Comparison of ENCODE assay signal across 20 cellular contexts in the genomic region with DNA sequence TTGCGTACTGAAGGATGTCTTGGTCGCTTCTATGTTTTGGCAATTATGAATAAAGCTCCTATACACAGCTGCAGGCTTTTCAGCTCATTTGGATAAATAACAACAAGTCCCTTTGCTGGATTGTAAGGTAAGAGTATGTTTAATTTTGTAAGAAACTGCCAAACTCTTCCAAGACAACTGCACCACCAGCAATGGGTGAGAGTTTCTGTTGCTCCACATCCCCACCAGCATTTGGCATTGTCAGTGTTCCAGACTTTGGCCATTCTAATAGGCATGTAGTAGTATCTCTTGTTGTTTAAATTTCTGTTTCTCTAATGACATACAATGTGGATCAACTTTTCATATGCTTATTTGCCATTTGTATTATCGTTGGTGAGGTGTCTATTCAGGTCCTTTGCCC. TPM values are rescaled to one million over a fixed set of nuclear protein-coding genes. Genes with fewer than 3 reads are reported as not detected.
DNase-seq lines count a peak whose midpoint lies in the region; ATAC-seq, FAIRE-seq and TF ChIP-seq lines count a peak whose summit lies in the region.
"Had no signal": no experiment of that assay in that cellular context is flagged by ENCODE, and none has a peak within 500 bp of the region (broad histone marks: within the 10 kb centered on the region; RNA-seq: fewer than 3 reads in every experiment).

No MANE protein-coding gene starts in this region.

- H2AFZ ChIP-seq in astrocyte (ENCODE audit: low read depth, low read length) = no peak overlapping the region

- H3K27ac ChIP-seq in right atrium auricular region (peak overlapping the region; percentile 82 to 84), astrocyte (ENCODE audit: low read depth, low read length) (no peak overlapping the region), gastrocnemius medialis (peak overlapping the region; percentile 80 to 92 (median 90)), upper lobe of right lung (peak overlapping the region; percentile 58)
- H3K27ac ChIP-seq: C4-2B, KMS-11 had no signal

- no peaks in the 10 kb centered on the region for H3K9me3 Mint-ChIP-seq in astrocyte (ENCODE audit: unreplicated experiment)
- H3K9me3 Mint-ChIP-seq in effector memory CD8-positive, alpha-beta T cell = no peaks in the 10 kb centered on the region

- no peaks in the 10 kb centered on the region for H3K36me3 Mint-ChIP-seq in astrocyte (ENCODE audit: low read depth, unreplicated experiment)
- H3K36me3 Mint-ChIP-seq in effector memory CD8-positive, alpha-beta T cell (ENCODE audit: insufficient read depth) = peaks cover 5% of the 10 kb centered on the region

- TF ChIP-seq POLR2A in gastrocnemius medialis (IDR thresholded peaks at IDR 0.05) = no peak

- in situ Hi-C loops in gastrocnemius medialis (cut with MboI; ENCODE audit: low sequenced_read_pairs in 4 of 4) = no loop called here

- H3K27ac Mint-ChIP-seq in astrocyte (ENCODE audit: unreplicated experiment) = peak overlapping the region; percentile 78
- no peak overlapping the region for H3K27ac Mint-ChIP-seq in effector memory CD8-positive, alpha-beta T cell

- H3K36me3 ChIP-seq in right atrium auricular region = no peaks in the 10 kb centered on the region
- H3K36me3 ChIP-seq in astrocyte (ENCODE audit: insufficient read depth, low read length) = no peaks in the 10 kb centered on the region
- H3K36me3 ChIP-seq in gastrocnemius medialis = no peaks in the 10 kb centered on the region
- H3K36me3 ChIP-seq in upper lobe of right lung = no peaks in the 10 kb centered on the region

- intact Hi-C loops in left cardiac atrium (cut with DNase I) = loop anchor here in 1 of 2 donors (5.0 kb wide), 1 partner anchor 46 kb away; the partner anchor contains the start of gene FNIP2
- intact Hi-C loops in gastrocnemius medialis (cut with DNase I; ENCODE audit: low total_unique reads) = no loop called here
- intact Hi-C loops in upper lobe of right lung (cut with DNase I) = no loop called here

- DNase-seq in right atrium auricular region (ENCODE audit: low spot score) (no peak), left cardiac atrium (no peak), astrocyte (ENCODE audit: low read depth) (no peak), gastrocnemius medialis (no peak), upper lobe of right lung (no peak), AG08395 (ENCODE audit: low spot score) (no peak), T1000 (lab: John Stamatoyannopoulos, UW) (no peak)
- no peak for DNase-seq in effector memory CD8-positive, alpha-beta T cell
- DNase-seq: AML-193, DMS79, MV-4-11, NCI-H1694 treated with DMSO at 0.1 percent for 48 hours, NCI-H2107, NCI-H510A treated with DMSO at 0.1 percent for 48 hours, NCI-H774, SIG-M5 had no signal

- peaks cover 60% of the 10 kb centered on the region for H3K79me2 ChIP-seq in astrocyte (ENCODE audit: insufficient read depth, low read length)

- H3K4me1 ChIP-seq in right atrium auricular region = peaks cover 0 to 74% of the 10 kb centered on the region in 2 donors
- H3K4me1 ChIP-seq in astrocyte (ENCODE audit: insufficient read depth, low read length) = peaks cover 44% of the 10 kb centered on the region
- H3K4me1 ChIP-seq in gastrocnemius medialis = peaks cover 62 to 63% of the 10 kb centered on the region in 2 donors
- H3K4me1 ChIP-seq in upper lobe of right lung = peaks cover 78% of the 10 kb centered on the region

- H3K4me2 ChIP-seq in astrocyte (ENCODE audit: low read length) = no peak overlapping the region
- H3K4me2 ChIP-seq: KMS-11 had no signal

- H3K27me3 ChIP-seq in right atrium auricular region (no peaks in the 10 kb centered on the region), astrocyte (ENCODE audit: insufficient read depth, low read length) (no peaks in the 10 kb centered on the region), gastrocnemius medialis (no peaks in the 10 kb centered on the region), upper lobe of right lung (no peaks in the 10 kb centered on the region)

- no peak overlapping the region for H3K9ac ChIP-seq in astrocyte (ENCODE audit: low read length)
- H3K9ac ChIP-seq: KMS-11 had no signal

- TF ChIP-seq CTCF in right atrium auricular region (IDR thresholded peaks at IDR 0.05) (no peak), astrocyte (IDR thresholded peaks at IDR 0.05; ENCODE audit: insufficient read depth, low read depth, low read length) (no peak), gastrocnemius medialis (IDR thresholded peaks at IDR 0.05 in 4 of 5, conservative IDR thresholded peaks at IDR 0.05 in 1 of 5) (no peak), upper lobe of right lung (IDR thresholded peaks at IDR 0.05) (no peak)

- no peak overlapping the region for H3K4me3 Mint-ChIP-seq in astrocyte (ENCODE audit: unreplicated experiment)
- no peak overlapping the region for H3K4me3 Mint-ChIP-seq in effector memory CD8-positive, alpha-beta T cell

- no peaks in the 10 kb centered on the region for H4K20me1 ChIP-seq in astrocyte (ENCODE audit: insufficient read depth, low read length)

- no peak for FAIRE-seq in astrocyte (lab: Jason Lieb, UNC)
- FAIRE-seq: D721Med, GM12892 had no signal

- no peak for ATAC-seq in left cardiac atrium
- ATAC-seq in gastrocnemius medialis = no peak
- ATAC-seq in upper lobe of right lung = no peak
- ATAC-seq in effector memory CD8-positive, alpha-beta T cell (replicated peaks) = no peak

- H3K4me3 ChIP-seq in right atrium auricular region = no peak overlapping the region
- no peak overlapping the region for H3K4me3 ChIP-seq in astrocyte (ENCODE audit: insufficient read depth, low read depth, low read length)
- H3K4me3 ChIP-seq in gastrocnemius medialis = no peak overlapping the region
- no peak overlapping the region for H3K4me3 ChIP-seq in upper lobe of right lung

- no peaks in the 10 kb centered on the region for H3K9me3 ChIP-seq in right atrium auricular region
- H3K9me3 ChIP-seq in astrocyte (ENCODE audit: insufficient read depth, low read depth, low read length) = no peaks in the 10 kb centered on the region
- H3K9me3 ChIP-seq in gastrocnemius medialis = no peaks in the 10 kb centered on the region
- H3K9me3 ChIP-seq in upper lobe of right lung = no peaks in the 10 kb centered on the region

- H3K4me1 Mint-ChIP-seq in astrocyte (ENCODE audit: low read depth, unreplicated experiment) = peaks cover 50% of the 10 kb centered on the region
- H3K4me1 Mint-ChIP-seq in effector memory CD8-positive, alpha-beta T cell (ENCODE audit: low read depth in 2 of 2) = peaks cover 22 to 29% of the 10 kb centered on the region in 2 donors

- H3K27me3 Mint-ChIP-seq in astrocyte (ENCODE audit: low read depth, unreplicated experiment) = no peaks in the 10 kb centered on the region
- H3K27me3 Mint-ChIP-seq in effector memory CD8-positive, alpha-beta T cell = no peaks in the 10 kb centered on the region

RNA-seq across cellular contexts. Expression of gene FNIP2, which starts 44.3 kb away (rescaled TPM):
- 10 to 100 TPM; 38.3 to 42.4 TPM for total RNA-seq in right atrium auricular region
- total RNA-seq in left cardiac atrium = 10 to 100 TPM; 40.6 to 55.3 TPM
- total RNA-seq in astrocyte = 18.4 and 18.5 TPM in 2 replicates
- total RNA-seq in gastrocnemius medialis = 10 to 100 TPM in 3 of 4 donors, 1 to 10 TPM in 1; 9.9 to 32.8 (median 22.2) TPM
- total RNA-seq in upper lobe of right lung = 98.4 TPM
